7 cellular contexts compared by ENCODE assay signal in genomic region chr21:21828130-21828529, GRCh38.
"Had no signal": no experiment of that assay in that cellular context is flagged by ENCODE, and none has a peak within 500 bp of the region (broad histone marks: within the 10 kb centered on the region; RNA-seq: fewer than 3 reads in every experiment).

No MANE protein-coding gene starts in this region.

- DNase-seq: IMR-90, KBM-7, KG1 had no signal

- H3K9ac ChIP-seq: KMS-11 had no signal

- FAIRE-seq: HTR-8/SVneo, K562 had no signal

- ATAC-seq: K562 had no signal

- H3K27ac ChIP-seq: HL-60, KMS-11 had no signal

- H3K4me3 ChIP-seq: K562 had no signal

- H3K4me2 ChIP-seq: KMS-11 had no signal
